ENCODE assay signal across 27 cellular contexts in genomic region chr5:167644619-167645018, GRCh38.
DNase-seq lines count a peak whose midpoint lies in the region; ATAC-seq, FAIRE-seq and TF ChIP-seq lines count a peak whose summit lies in the region.
"Had no signal": no experiment of that assay in that cellular context is flagged by ENCODE, and none has a peak within 500 bp of the region (broad histone marks: within the 10 kb centered on the region; RNA-seq: fewer than 3 reads in every experiment).

No MANE protein-coding gene starts in this region.

- no peak overlapping the region for H3K27ac Mint-ChIP-seq in H9
- no peak overlapping the region for H3K27ac Mint-ChIP-seq in activated T-helper 1 cell treated with anti-CD3 and anti-CD28 coated beads, Interleukin-12 subunit alpha, Interleukin-12 subunit beta, Interleukin-2, Interleukin-4 antibody, amounts not matched to agents 30 ng/mL and 10 ng/mL and 1 ng/mL, durations not matched to agents 14 hours and 24 hours and 36 hours
- H3K27ac Mint-ChIP-seq: activated CD8-positive, alpha-beta T cell treated with anti-CD3 and anti-CD28 coated beads, Interleukin-2, amount 10 ng/mL, durations not matched to agents 7 days and 5 days; mesothelial cell of epicardium; nephron progenitor cell had no signal

- H3K4me2 ChIP-seq in A549 (no peak overlapping the region), IMR-90 (ENCODE audit: low read depth, low read length) (no peak overlapping the region), H9 (ENCODE audit: insufficient read depth, insufficient read length, low read length) (no peak overlapping the region)

- ATAC-seq in A549 (peak; percentile 45 to 55; a peak in 2 of 6 replicates), IMR-90 (ENCODE audit: low read depth) (no peak), foreskin keratinocyte (peak; percentile 83)
- ATAC-seq: activated CD8-positive, alpha-beta T cell treated with anti-CD3 and anti-CD28 coated beads, Interleukin-2, amount 10 ng/mL, durations not matched to agents 7 days and 5 days; activated T-cell treated with anti-CD3 and anti-CD28 coated beads, Interleukin-2, amount 50 U/mL, for 4 hours; gastrocnemius medialis; left colon had no signal

- H2BK12ac ChIP-seq in H9 (ENCODE audit: insufficient read length, low read depth, low read length) = no peak overlapping the region

- H3K18ac ChIP-seq in IMR-90 (ENCODE audit: low read depth, low read length) (no peak overlapping the region), H9 (ENCODE audit: insufficient read length, low read depth, low read length) (no peak overlapping the region)

- no peaks in the 10 kb centered on the region for H3K27me3 Mint-ChIP-seq in H9 (ENCODE audit: low read depth)
- no peaks in the 10 kb centered on the region for H3K27me3 Mint-ChIP-seq in activated T-helper 1 cell treated with anti-CD3 and anti-CD28 coated beads, Interleukin-12 subunit alpha, Interleukin-12 subunit beta, Interleukin-2, Interleukin-4 antibody, amounts not matched to agents 30 ng/mL and 10 ng/mL and 1 ng/mL, durations not matched to agents 14 hours and 24 hours and 36 hours (ENCODE audit: insufficient read depth)

- in situ Hi-C loops in IMR-90 (cut with MboI; ENCODE audit: low sequenced_read_pairs) = no loop called here

- no peak overlapping the region for H2AFZ ChIP-seq in IMR-90 (replicated peaks; ENCODE audit: low read length, poor library complexity)
- H2AFZ ChIP-seq in H9 (ENCODE audit: low read length) = no peak overlapping the region

- intact Hi-C loops in IMR-90 (cut with micrococcal nuclease) = no loop called here
- intact Hi-C loops in activated T-helper 1 cell treated with anti-CD3 and anti-CD28 coated beads, Interleukin-12 subunit alpha, Interleukin-12 subunit beta, Interleukin-2, Interleukin-4 antibody, amounts not matched to agents 30 ng/mL and 10 ng/mL and 1 ng/mL, durations not matched to agents 14 hours and 24 hours and 36 hours (cut with micrococcal nuclease) = no loop called here

- H3K56ac ChIP-seq in IMR-90 (ENCODE audit: extremely low read depth, insufficient read depth, low read length) = no peak overlapping the region
- H3K56ac ChIP-seq in H9 (ENCODE audit: insufficient read length, low read depth, low read length) = no peak overlapping the region

- H3K23me2 ChIP-seq in H9 (ENCODE audit: insufficient read length, low read depth, low read length, poor library complexity, severe bottlenecking) = no peaks in the 10 kb centered on the region

- no TSS peak for BruUV-seq in IMR-90 (replicated peaks; lab: Mats Ljungman, UMichigan)

- H3K9me3 Mint-ChIP-seq in H9 = no peaks in the 10 kb centered on the region
- H3K9me3 Mint-ChIP-seq in activated T-helper 1 cell treated with anti-CD3 and anti-CD28 coated beads, Interleukin-12 subunit alpha, Interleukin-12 subunit beta, Interleukin-2, Interleukin-4 antibody, amounts not matched to agents 30 ng/mL and 10 ng/mL and 1 ng/mL, durations not matched to agents 14 hours and 24 hours and 36 hours = peaks cover 5% of the 10 kb centered on the region
- H3K9me3 Mint-ChIP-seq: activated T-cell treated with anti-CD3 and anti-CD28 coated beads, Interleukin-2, amount 50 U/mL, for 4 hours; mesothelial cell of epicardium; nephron progenitor cell had no signal

- no peak overlapping the region for H3K14ac ChIP-seq in IMR-90 (replicated peaks; ENCODE audit: low read depth, low read length)
- H3K14ac ChIP-seq in H9 (ENCODE audit: insufficient read depth, low read length) = no peak overlapping the region

- H3K4ac ChIP-seq in IMR-90 (ENCODE audit: low read depth, low read length) (no peak overlapping the region), H9 (ENCODE audit: low read depth, low read length) (no peak overlapping the region)

- H3K4me1 ChIP-seq in A549 (peaks cover 37% of the 10 kb centered on the region), IMR-90 (ENCODE audit: control insufficient read depth, insufficient read depth, low read length) (0 out of 2 replicates have a peak, but pooled peaks cover 1% of the 10 kb centered on the region), adipocyte (ENCODE audit: control insufficient read depth, insufficient read depth, low read length) (peaks cover 46% of the 10 kb centered on the region), foreskin keratinocyte (peaks cover 28% of the 10 kb centered on the region), H9 (ENCODE audit: insufficient read depth, low read length) (no peaks in the 10 kb centered on the region)
- H3K4me1 ChIP-seq: gastrocnemius medialis, spleen had no signal

- H4K91ac ChIP-seq in IMR-90 (ENCODE audit: insufficient read depth, low read depth, low read length) (0 out of 2 replicates have a peak overlapping the region, but pooled peaks have one; percentile 1), H9 (ENCODE audit: insufficient read length, low read depth, low read length) (no peak overlapping the region)

- no peak for TF ChIP-seq POLR2A in A549 (IDR thresholded peaks at IDR 0.05; ENCODE audit: low read length)
- TF ChIP-seq POLR2A in IMR-90 (IDR thresholded peaks at IDR 0.05; ENCODE audit: low read depth, low read length) = no peak

- H3K9me3 ChIP-seq in A549 (no peaks in the 10 kb centered on the region), IMR-90 (ENCODE audit: control insufficient read depth, insufficient read depth, low read length) (no peaks in the 10 kb centered on the region), adipocyte (ENCODE audit: control insufficient read depth, low read length) (no peaks in the 10 kb centered on the region), H9 (ENCODE audit: control insufficient read depth, low read depth, low read length) (no peaks in the 10 kb centered on the region)
- H3K9me3 ChIP-seq: gastrocnemius medialis, spleen had no signal

- H4K5ac ChIP-seq in IMR-90 (ENCODE audit: low read depth, low read length) (no peak overlapping the region), H9 (ENCODE audit: insufficient read length, low read depth, low read length) (no peak overlapping the region)

- peak in 1 of 2 experiments; percentile 11 for DNase-seq in A549 (ENCODE audit: low read depth in 1 of 2, low spot score in 1 of 2)
- no peak for DNase-seq in IMR-90
- DNase-seq in adipocyte (ENCODE audit: low read depth) = no peak
- peak; percentile 74 to 91 for DNase-seq in foreskin keratinocyte
- no peak for DNase-seq in H9
- no peak for DNase-seq in activated T-helper 1 cell treated with anti-CD3 and anti-CD28 coated beads, Interleukin-12 subunit alpha, Interleukin-12 subunit beta, Interleukin-2, Interleukin-4 antibody, amounts not matched to agents 30 ng/mL and 10 ng/mL and 1 ng/mL, durations not matched to agents 14 hours and 24 hours and 36 hours (ENCODE audit: low spot score)
- DNase-seq in medulla oblongata (ENCODE audit: extremely low spot score) = no peak
- DNase-seq in hepatic stellate cell (ENCODE audit: low spot score) = no peak
- DNase-seq: activated CD4-positive, CD25-positive, alpha-beta regulatory T cell; activated CD8-positive, alpha-beta T cell treated with anti-CD3 and anti-CD28 coated beads, Interleukin-2, amount 10 ng/mL, durations not matched to agents 7 days and 5 days; activated naive CD4-positive, alpha-beta T cell treated with anti-CD3 and anti-CD28 coated beads, Interleukin-2, amount 50 U/mL, for 16 hours; activated T-cell treated with anti-CD3 and anti-CD28 coated beads, Interleukin-2, amount 50 U/mL, for 4 hours; DMS79; gastrocnemius medialis; left colon; NCI-H1436; NCI-H2171; NCI-H748 treated with DMSO at 0.1 percent for 48 hours; nephron progenitor cell; spleen; stimulated activated CD4-positive, alpha-beta T cell treated with anti-CD3 and anti-CD28 coated beads, Interleukin-4, amount 100 ng/mL, for 4 hours; T-helper 9 cell had no signal

- H3K23ac ChIP-seq in IMR-90 (ENCODE audit: low read depth, low read length) (no peak overlapping the region), H9 (ENCODE audit: insufficient read length, low read depth, low read length) (no peak overlapping the region)

- H3K9me1 ChIP-seq in IMR-90 (ENCODE audit: insufficient read depth, low read length) = peaks cover 10% of the 10 kb centered on the region; the same call in 1 of the 2 replicates

- dilution Hi-C loops in IMR-90 (cut with HindIII; ENCODE audit: low sequenced_read_pairs, unreplicated experiment) = no loop called here

- no peak for TF ChIP-seq RAD21 in A549 (conservative IDR thresholded peaks at IDR 0.05 in 1 of 2, IDR thresholded peaks at IDR 0.05 in 1 of 2)
- TF ChIP-seq RAD21 in IMR-90 (IDR thresholded peaks at IDR 0.05; ENCODE audit: low read length) = no peak

- CTCF ChIA-PET in A549 (lab: Yijun Ruan, JAX) = no interaction called here
- CTCF ChIA-PET in IMR-90 (lab: Yijun Ruan, JAX) = interaction anchor here (0.6 to 1.7 kb wide), 3 partner anchors 8 to 233 kb away, joined by 3 to 4 read pairs (median 3); no protein-coding TSS in a partner anchor

- H3K4me3 ChIP-seq in A549 = no peak overlapping the region
- H3K4me3 ChIP-seq in IMR-90 (ENCODE audit: insufficient read depth, low read depth, low read length) = no peak overlapping the region
- no peak overlapping the region for H3K4me3 ChIP-seq in adipocyte (ENCODE audit: low read length)
- H3K4me3 ChIP-seq: coronary artery, gastrocnemius medialis, spleen had no signal

- no peaks in the 10 kb centered on the region for H3K36me3 Mint-ChIP-seq in H9 (ENCODE audit: insufficient read depth in 1 of 3, low read depth in 3 of 3)
- no peaks in the 10 kb centered on the region for H3K36me3 Mint-ChIP-seq in activated T-helper 1 cell treated with anti-CD3 and anti-CD28 coated beads, Interleukin-12 subunit alpha, Interleukin-12 subunit beta, Interleukin-2, Interleukin-4 antibody, amounts not matched to agents 30 ng/mL and 10 ng/mL and 1 ng/mL, durations not matched to agents 14 hours and 24 hours and 36 hours (ENCODE audit: low read depth)
- H3K36me3 Mint-ChIP-seq: mesothelial cell of epicardium had no signal

- no peaks in the 10 kb centered on the region for H3K79me1 ChIP-seq in IMR-90 (ENCODE audit: low read depth in 1 of 2, low read length in 2 of 2)
- no peaks in the 10 kb centered on the region for H3K79me1 ChIP-seq in H9 (ENCODE audit: insufficient read depth, low read depth, low read length, poor library complexity, severe bottlenecking)

- H2AK5ac ChIP-seq in IMR-90 (ENCODE audit: low read depth, low read length) (peak overlapping the region; percentile 36; the same call in 1 of the 2 replicates), H9 (ENCODE audit: insufficient read length, low read length) (no peak overlapping the region)

- H3K9ac ChIP-seq in IMR-90 (ENCODE audit: low read depth, low read length) (no peak overlapping the region), adipocyte (ENCODE audit: low read length) (peak overlapping the region; percentile 80), H9 (ENCODE audit: extremely low read depth, insufficient read length, low read length) (no peak overlapping the region)

- no peak overlapping the region for H3K4me3 Mint-ChIP-seq in H9
- H3K4me3 Mint-ChIP-seq in activated T-helper 1 cell treated with anti-CD3 and anti-CD28 coated beads, Interleukin-12 subunit alpha, Interleukin-12 subunit beta, Interleukin-2, Interleukin-4 antibody, amounts not matched to agents 30 ng/mL and 10 ng/mL and 1 ng/mL, durations not matched to agents 14 hours and 24 hours and 36 hours = no peak overlapping the region
- H3K4me3 Mint-ChIP-seq: activated CD8-positive, alpha-beta T cell treated with anti-CD3 and anti-CD28 coated beads, Interleukin-2, amount 10 ng/mL, durations not matched to agents 7 days and 5 days; activated T-cell treated with anti-CD3 and anti-CD28 coated beads, Interleukin-2, amount 50 U/mL, for 4 hours; mesothelial cell of epicardium; nephron progenitor cell had no signal

- no peak overlapping the region for H2AK9ac ChIP-seq in IMR-90 (replicated peaks; ENCODE audit: low read depth, low read length, poor library complexity)

- POLR2A ChIA-PET in A549 (lab: Yijun Ruan, JAX) = no interaction called here
- POLR2A ChIA-PET in IMR-90 (lab: Charles Lee; ENCODE audit: unreplicated experiment) = no interaction called here

- FAIRE-seq in A549 (lab: Jason Lieb, UNC) = no peak
- FAIRE-seq: A204.1, endometrium had no signal

- H3K36me3 ChIP-seq in IMR-90 (ENCODE audit: control insufficient read depth, insufficient read depth, low read length) (no peaks in the 10 kb centered on the region), adipocyte (ENCODE audit: control insufficient read depth, insufficient read depth, low read length, severe bottlenecking) (no peaks in the 10 kb centered on the region)
- H3K36me3 ChIP-seq: gastrocnemius medialis, spleen had no signal

- 50% methylated on average over 2 of the region's 2 CpGs for WGBS in A549 (ENCODE audit: missing lambda C conversion rate)
- no CpG with 5 or more reads among the region's 2 CpGs for WGBS in IMR-90 (ENCODE audit: extremely low coverage in 2 of 2, insufficient read length in 1 of 2), 2 experiments
- no CpG with 5 or more reads among the region's 2 CpGs for WGBS in H9 (ENCODE audit: extremely low coverage, insufficient read length, low lambda C conversion rate)

- no peak overlapping the region for H2BK5ac ChIP-seq in IMR-90 (ENCODE audit: low read depth, low read length, poor library complexity, severe bottlenecking)
- H2BK5ac ChIP-seq in H9 (ENCODE audit: insufficient read length, low read length) = no peak overlapping the region

- H3K27me3 ChIP-seq in IMR-90 (ENCODE audit: control insufficient read depth, insufficient read depth, low read length) (no peaks in the 10 kb centered on the region), adipocyte (replicated peaks; ENCODE audit: control insufficient read depth, insufficient read depth, low read length) (no peaks in the 10 kb centered on the region), foreskin keratinocyte (no peaks in the 10 kb centered on the region), H9 (ENCODE audit: insufficient read depth, low read length) (no peaks in the 10 kb centered on the region)
- H3K27me3 ChIP-seq: gastrocnemius medialis, spleen had no signal

- H2BK20ac ChIP-seq in IMR-90 (ENCODE audit: low read depth, low read length) (peak overlapping the region; percentile 75; the same call in 1 of the 2 replicates), H9 (ENCODE audit: low read depth, low read length, poor library complexity, severe bottlenecking) (no peak overlapping the region)

- H3K27ac ChIP-seq in A549 (peak overlapping the region in 1 of 2 experiments; percentile 40; a peak in 3 of 6 replicates), IMR-90 (ENCODE audit: insufficient read depth, low read length) (no peak overlapping the region), foreskin keratinocyte (no peak overlapping the region), H9 (ENCODE audit: insufficient read length, low read depth, low read length) (no peak overlapping the region)
- H3K27ac ChIP-seq: C4-2B, coronary artery, gastrocnemius medialis, spleen had no signal

- TF ChIP-seq CTCF in A549 (IDR thresholded peaks at IDR 0.05) (no peak), IMR-90 (conservative IDR thresholded peaks at IDR 0.05; ENCODE audit: low read depth, low read length) (no peak), foreskin keratinocyte (conservative IDR thresholded peaks at IDR 0.05) (no peak), H9 (conservative IDR thresholded peaks at IDR 0.05) (no peak)

- no peak overlapping the region for H3T11ph ChIP-seq in H9 (ENCODE audit: low read length)

- no peaks in the 10 kb centered on the region for H3K4me1 Mint-ChIP-seq in H9
- no peaks in the 10 kb centered on the region for H3K4me1 Mint-ChIP-seq in activated T-helper 1 cell treated with anti-CD3 and anti-CD28 coated beads, Interleukin-12 subunit alpha, Interleukin-12 subunit beta, Interleukin-2, Interleukin-4 antibody, amounts not matched to agents 30 ng/mL and 10 ng/mL and 1 ng/mL, durations not matched to agents 14 hours and 24 hours and 36 hours (ENCODE audit: low read depth)

- 0 out of 2 replicates have a peak overlapping the region, but pooled peaks have one; percentile 35 for H2BK120ac ChIP-seq in IMR-90 (ENCODE audit: low read depth, low read length)
- no peak overlapping the region for H2BK120ac ChIP-seq in H9 (ENCODE audit: low read depth, low read length, poor library complexity, severe bottlenecking)

- H4K8ac ChIP-seq in IMR-90 (ENCODE audit: low read depth in 2 of 2, low read length in 2 of 2) (0 out of 4 replicates have a peak overlapping the region, but pooled peaks of 1 of the 2 experiments have one; percentile 2), H9 (replicated peaks; ENCODE audit: insufficient read length, low read depth, low read length) (no peak overlapping the region)

- H4K20me1 ChIP-seq in IMR-90 (ENCODE audit: insufficient read depth, low read length) (no peaks in the 10 kb centered on the region), H9 (ENCODE audit: control insufficient read depth, insufficient read depth, insufficient read length) (no peaks in the 10 kb centered on the region)

- H2BK15ac ChIP-seq in IMR-90 (ENCODE audit: low read depth, low read length) (peak overlapping the region; percentile 19; the same call in 1 of the 3 replicates), H9 (ENCODE audit: low read depth, low read length) (no peak overlapping the region)

- no peaks in the 10 kb centered on the region for H3K79me2 ChIP-seq in H9 (ENCODE audit: insufficient read depth, low read length)

- TF ChIP-seq EP300 in A549 (IDR thresholded peaks at IDR 0.05) = no peak

Comparison
In these comparisons a context has a peak if more than half of its experiments do, and no peak if none do; other contexts are left out.
1. DNase-seq: peak in foreskin keratinocyte (2 of 2); none in IMR-90 (single experiment), adipocyte (single experiment), H9 (single experiment), activated T-helper 1 cell treated with anti-CD3 and anti-CD28 coated beads, Interleukin-12 subunit alpha, Interleukin-12 subunit beta, Interleukin-2, Interleukin-4 antibody, amounts not matched to agents 30 ng/mL and 10 ng/mL and 1 ng/mL, durations not matched to agents 14 hours and 24 hours and 36 hours (single experiment), medulla oblongata (single experiment) and hepatic stellate cell (single experiment).